Comparison of ENCODE assay signal across 8 cellular contexts in the genomic region with DNA sequence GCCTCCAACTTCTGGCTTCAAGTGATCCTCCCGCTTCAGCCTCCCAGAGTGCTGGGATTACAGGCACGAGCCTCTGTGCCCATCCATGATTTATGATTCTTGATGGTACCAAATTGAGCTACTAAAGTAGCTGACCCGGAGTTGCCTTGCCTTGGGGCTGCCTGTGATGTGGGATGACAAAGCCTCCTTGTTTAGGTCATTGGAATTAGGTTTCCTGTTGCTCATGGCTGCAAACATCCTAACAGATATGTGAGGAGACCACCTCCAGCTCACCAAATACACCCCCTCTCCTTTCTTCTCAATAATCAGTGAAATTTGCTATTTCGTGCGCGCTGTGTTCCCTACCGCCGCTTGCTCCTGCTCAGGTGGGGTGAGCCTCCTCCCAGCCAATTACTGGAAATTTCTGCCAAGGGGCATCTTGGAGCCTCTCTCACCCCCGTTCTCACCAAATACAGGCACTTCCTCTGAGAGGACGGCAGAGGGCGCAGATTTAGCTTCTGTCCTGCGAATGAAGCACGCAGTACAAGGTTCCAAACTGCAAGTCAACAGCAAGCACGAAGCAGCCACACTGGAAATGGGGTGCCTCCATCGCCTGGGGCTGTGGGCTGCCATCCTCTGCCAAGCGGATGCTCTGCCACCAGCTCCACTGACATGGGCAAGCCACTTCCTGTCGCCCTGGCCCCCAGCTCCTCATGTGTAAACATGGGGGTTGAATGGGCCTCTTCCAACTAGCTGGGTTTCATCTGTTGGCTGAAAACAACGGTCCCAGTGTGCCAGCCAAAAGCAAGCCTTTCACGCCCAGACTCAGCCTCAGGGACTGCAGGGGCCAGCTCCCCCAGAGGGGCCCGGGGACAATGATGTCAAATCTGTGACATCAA.
DNase-seq lines count a peak whose midpoint lies in the region; ATAC-seq and TF ChIP-seq lines count a peak whose summit lies in the region.

No MANE protein-coding gene starts in this region.

- TF ChIP-seq CTCF in CD8-positive, alpha-beta T cell (IDR thresholded peaks at IDR 0.05), result peak; percentile 71

- no peaks in the 10 kb centered on the region for H3K9me3 Mint-ChIP-seq in CD8-positive, alpha-beta T cell

- no peaks in the 10 kb centered on the region for H3K9me3 ChIP-seq in CD8-positive, alpha-beta T cell (ENCODE audit: low read length)
- H3K9me3 ChIP-seq in HAP-1 (no peaks in the 10 kb centered on the region), ectodermal cell (ENCODE audit: control insufficient read depth, low read length) (no peaks in the 10 kb centered on the region)

- peak overlapping the region; percentile 72 for H3K4me3 Mint-ChIP-seq in CD8-positive, alpha-beta T cell

- peak overlapping the region; percentile 33 for H3K4me3 ChIP-seq in CD8-positive, alpha-beta T cell (ENCODE audit: low read depth, low read length)
- H3K4me3 ChIP-seq in HAP-1 (no peak overlapping the region), ectodermal cell (ENCODE audit: insufficient read depth, low read depth, low read length) (no peak overlapping the region)

- H3K27ac Mint-ChIP-seq in CD8-positive, alpha-beta T cell, result peak overlapping the region; percentile 97

- in situ Hi-C loops in HAP-1 (cut with MboI; ENCODE audit: low sequenced_read_pairs), result no loop called here

- POLR2A ChIA-PET in CD8-positive, alpha-beta T cell (lab: Charles Lee), result interaction anchor here (0.6 to 3.7 kb wide), 21 partner anchors 14 to 555 kb away, joined by 3 to 39 read pairs (median 4); a partner anchor contains a TSS

- H3K36me3 ChIP-seq in CD8-positive, alpha-beta T cell (ENCODE audit: insufficient read depth, low read length), result no peaks in the 10 kb centered on the region
- H3K36me3 ChIP-seq in HAP-1 (replicated peaks) (no peaks in the 10 kb centered on the region), ectodermal cell (ENCODE audit: control insufficient read depth, insufficient read depth, low read length) (no peaks in the 10 kb centered on the region)

- H3K27me3 ChIP-seq in CD8-positive, alpha-beta T cell (ENCODE audit: insufficient read depth, low read length), result no peaks in the 10 kb centered on the region
- H3K27me3 ChIP-seq in HAP-1 (ENCODE audit: low read depth) (no peaks in the 10 kb centered on the region), ectodermal cell (ENCODE audit: control insufficient read depth, insufficient read depth, low read length, poor library complexity, severe bottlenecking) (no peaks in the 10 kb centered on the region)

- peak; percentile 93 for ATAC-seq in CD8-positive, alpha-beta T cell
- ATAC-seq in GM18519 (IDR thresholded peaks at IDR 0.05; ENCODE audit: low FRiP score, unreplicated experiment), result no peak

- H3K36me3 Mint-ChIP-seq in CD8-positive, alpha-beta T cell, result no peaks in the 10 kb centered on the region

- CTCF ChIA-PET in CD8-positive, alpha-beta T cell (lab: Charles Lee), result interaction anchor here (0.6 to 7.1 kb wide), 40 partner anchors 7 to 563 kb away, joined by 3 to 85 read pairs (median 4); a partner anchor contains a TSS

- peak; percentile 55 to 94 (median 76) for DNase-seq in CD8-positive, alpha-beta T cell
- DNase-seq in HAP-1 (ENCODE audit: low spot score in 2 of 2), result peak; percentile 76 to 82
- DNase-seq in NCI-H748 treated with DMSO at 0.1 percent for 48 hours (lab: John Stamatoyannopoulos, UW), result peak; percentile 31
- DNase-seq in activated CD8-positive, alpha-beta memory T cell treated with anti-CD3 and anti-CD28 coated beads for 1 hour (ENCODE audit: extremely low read depth in 1 of 2, low read depth in 1 of 2), result peak; percentile 46 to 55
- DNase-seq in lung microvascular endothelial cell (ENCODE audit: low read depth in 2 of 2), result peak; percentile 84 to 89
- DNase-seq in stimulated activated CD8-positive, alpha-beta memory T cell treated with anti-CD3 and anti-CD28 coated beads, Interleukin-12 subunit alpha, Interleukin-12 subunit beta, amount 100 ng/mL, for 4 hours (ENCODE audit: low read depth), result peak; percentile 43

- peaks cover 51% of the 10 kb centered on the region for H3K4me1 Mint-ChIP-seq in CD8-positive, alpha-beta T cell (ENCODE audit: low read depth)

- H3K27ac ChIP-seq in CD8-positive, alpha-beta T cell (ENCODE audit: low read depth, low read length), result peak overlapping the region; percentile 48
- peak overlapping the region; percentile 65 for H3K27ac ChIP-seq in ectodermal cell (ENCODE audit: insufficient read depth, low read depth, low read length, poor library complexity, severe bottlenecking)

- H3K27me3 Mint-ChIP-seq in CD8-positive, alpha-beta T cell (ENCODE audit: low read depth), result no peaks in the 10 kb centered on the region

- WGBS in ectodermal cell, 2 experiments, result 38 to 39% methylated on average over 20 of the region's 20 CpGs

- H3K4me1 ChIP-seq in CD8-positive, alpha-beta T cell (ENCODE audit: insufficient read depth, low read length), result peaks cover 36% of the 10 kb centered on the region
- H3K4me1 ChIP-seq in HAP-1, result peaks cover 10% of the 10 kb centered on the region
- peaks cover 13% of the 10 kb centered on the region for H3K4me1 ChIP-seq in ectodermal cell (ENCODE audit: control insufficient read depth, insufficient read depth, low read length)

- intact Hi-C loops in CD8-positive, alpha-beta T cell (cut with DNase I, micrococcal nuclease), result loop anchor here (1.0 to 5.0 kb wide), 10 partner anchors 50 to 556 kb away; a partner anchor contains a TSS

Comparison
In these comparisons a context has a peak if more than half of its experiments do, and no peak if none do; other contexts are left out.
1. DNase-seq: peak in every context shown above with its lines; median percentile 86 in lung microvascular endothelial cell; 79 in HAP-1; 76 in CD8-positive, alpha-beta T cell; 50 in activated CD8-positive, alpha-beta memory T cell treated with anti-CD3 and anti-CD28 coated beads for 1 hour; 43 in stimulated activated CD8-positive, alpha-beta memory T cell treated with anti-CD3 and anti-CD28 coated beads, Interleukin-12 subunit alpha, Interleukin-12 subunit beta, amount 100 ng/mL, for 4 hours; 31 in NCI-H748 treated with DMSO at 0.1 percent for 48 hours.